Comparison of ENCODE assay signal across 2 cellular contexts in genomic region chr17:64538508-64539120, GRCh38.
TF ChIP-seq lines count a peak whose summit lies in the region.

No MANE protein-coding gene starts in this region.

TF ChIP-seq in SK-N-SH, 30 proteins besides CTCF, POLR2A, EP300 and RAD21:
- TF ChIP-seq ELF1 (IDR thresholded peaks at IDR 0.05) (no peak), POLR2AphosphoS5 (IDR thresholded peaks at IDR 0.05; ENCODE audit: low read depth, low read length) (0 out of 2 replicates have a peak, but pooled peaks have one; percentile 13)
TF ChIP-seq in SK-N-SH: peak in this region for 1.

TF ChIP-seq in SK-N-SH treated with all-trans-retinoic acid at 6 μM for 48 hours, 23 proteins besides CTCF, POLR2A, EP300 and RAD21:
- TF ChIP-seq CSDC2 (CRISPR knock-in tag; IDR thresholded peaks at IDR 0.05) (no peak), RARB (CRISPR knock-in tag; IDR thresholded peaks at IDR 0.05) (no peak), OSR1 (CRISPR knock-in tag; IDR thresholded peaks at IDR 0.05) (no peak), BACH2 (CRISPR knock-in tag; IDR thresholded peaks at IDR 0.05; ENCODE audit: borderline replicate concordance) (no peak), ZC3H10 (CRISPR knock-in tag; IDR thresholded peaks at IDR 0.05) (no peak), ARNTL (CRISPR knock-in tag; IDR thresholded peaks at IDR 0.05; ENCODE audit: borderline replicate concordance, low read depth) (no peak), TCF4 (CRISPR knock-in tag; IDR thresholded peaks at IDR 0.05; ENCODE audit: borderline replicate concordance) (no peak), TOX (CRISPR knock-in tag; IDR thresholded peaks at IDR 0.05; ENCODE audit: borderline replicate concordance) (no peak), SNAI2 (CRISPR knock-in tag; IDR thresholded peaks at IDR 0.05) (no peak), ESRRG (CRISPR knock-in tag; IDR thresholded peaks at IDR 0.05) (no peak), ZNF70 (CRISPR knock-in tag; IDR thresholded peaks at IDR 0.05) (no peak), ZNF8 (CRISPR knock-in tag; IDR thresholded peaks at IDR 0.05) (no peak)
- TF ChIP-seq, protein P1, sequence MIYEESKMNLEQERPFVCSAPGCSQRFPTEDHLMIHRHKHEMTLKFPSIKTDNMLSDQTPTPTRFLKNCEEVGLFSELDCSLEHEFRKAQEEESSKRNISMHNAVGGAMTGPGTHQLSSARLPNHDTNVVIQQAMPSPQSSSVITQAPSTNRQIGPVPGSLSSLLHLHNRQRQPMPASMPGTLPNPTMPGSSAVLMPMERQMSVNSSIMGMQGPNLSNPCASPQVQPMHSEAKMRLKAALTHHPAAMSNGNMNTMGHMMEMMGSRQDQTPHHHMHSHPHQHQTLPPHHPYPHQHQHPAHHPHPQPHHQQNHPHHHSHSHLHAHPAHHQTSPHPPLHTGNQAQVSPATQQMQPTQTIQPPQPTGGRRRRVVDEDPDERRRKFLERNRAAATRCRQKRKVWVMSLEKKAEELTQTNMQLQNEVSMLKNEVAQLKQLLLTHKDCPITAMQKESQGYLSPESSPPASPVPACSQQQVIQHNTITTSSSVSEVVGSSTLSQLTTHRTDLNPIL (CRISPR knock-in tag; IDR thresholded peaks at IDR 0.05; ENCODE audit: low read depth): no peak
- TF ChIP-seq, protein P2, sequence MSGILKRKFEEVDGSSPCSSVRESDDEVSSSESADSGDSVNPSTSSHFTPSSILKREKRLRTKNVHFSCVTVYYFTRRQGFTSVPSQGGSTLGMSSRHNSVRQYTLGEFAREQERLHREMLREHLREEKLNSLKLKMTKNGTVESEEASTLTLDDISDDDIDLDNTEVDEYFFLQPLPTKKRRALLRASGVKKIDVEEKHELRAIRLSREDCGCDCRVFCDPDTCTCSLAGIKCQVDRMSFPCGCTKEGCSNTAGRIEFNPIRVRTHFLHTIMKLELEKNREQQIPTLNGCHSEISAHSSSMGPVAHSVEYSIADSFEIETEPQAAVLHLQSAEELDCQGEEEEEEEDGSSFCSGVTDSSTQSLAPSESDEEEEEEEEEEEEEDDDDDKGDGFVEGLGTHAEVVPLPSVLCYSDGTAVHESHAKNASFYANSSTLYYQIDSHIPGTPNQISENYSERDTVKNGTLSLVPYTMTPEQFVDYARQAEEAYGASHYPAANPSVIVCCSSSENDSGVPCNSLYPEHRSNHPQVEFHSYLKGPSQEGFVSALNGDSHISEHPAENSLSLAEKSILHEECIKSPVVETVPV (CRISPR knock-in tag; IDR thresholded peaks at IDR 0.05): no peak
- TF ChIP-seq, protein P3, sequence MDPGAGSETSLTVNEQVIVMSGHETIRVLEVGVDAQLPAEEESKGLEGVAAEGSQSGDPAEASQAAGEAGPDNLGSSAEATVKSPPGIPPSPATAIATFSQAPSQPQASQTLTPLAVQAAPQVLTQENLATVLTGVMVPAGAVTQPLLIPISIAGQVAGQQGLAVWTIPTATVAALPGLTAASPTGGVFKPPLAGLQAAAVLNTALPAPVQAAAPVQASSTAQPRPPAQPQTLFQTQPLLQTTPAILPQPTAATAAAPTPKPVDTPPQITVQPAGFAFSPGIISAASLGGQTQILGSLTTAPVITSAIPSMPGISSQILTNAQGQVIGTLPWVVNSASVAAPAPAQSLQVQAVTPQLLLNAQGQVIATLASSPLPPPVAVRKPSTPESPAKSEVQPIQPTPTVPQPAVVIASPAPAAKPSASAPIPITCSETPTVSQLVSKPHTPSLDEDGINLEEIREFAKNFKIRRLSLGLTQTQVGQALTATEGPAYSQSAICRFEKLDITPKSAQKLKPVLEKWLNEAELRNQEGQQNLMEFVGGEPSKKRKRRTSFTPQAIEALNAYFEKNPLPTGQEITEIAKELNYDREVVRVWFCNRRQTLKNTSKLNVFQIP (CRISPR knock-in tag; IDR thresholded peaks at IDR 0.05; ENCODE audit: borderline replicate concordance, low read depth): no peak
- TF ChIP-seq, protein P4, sequence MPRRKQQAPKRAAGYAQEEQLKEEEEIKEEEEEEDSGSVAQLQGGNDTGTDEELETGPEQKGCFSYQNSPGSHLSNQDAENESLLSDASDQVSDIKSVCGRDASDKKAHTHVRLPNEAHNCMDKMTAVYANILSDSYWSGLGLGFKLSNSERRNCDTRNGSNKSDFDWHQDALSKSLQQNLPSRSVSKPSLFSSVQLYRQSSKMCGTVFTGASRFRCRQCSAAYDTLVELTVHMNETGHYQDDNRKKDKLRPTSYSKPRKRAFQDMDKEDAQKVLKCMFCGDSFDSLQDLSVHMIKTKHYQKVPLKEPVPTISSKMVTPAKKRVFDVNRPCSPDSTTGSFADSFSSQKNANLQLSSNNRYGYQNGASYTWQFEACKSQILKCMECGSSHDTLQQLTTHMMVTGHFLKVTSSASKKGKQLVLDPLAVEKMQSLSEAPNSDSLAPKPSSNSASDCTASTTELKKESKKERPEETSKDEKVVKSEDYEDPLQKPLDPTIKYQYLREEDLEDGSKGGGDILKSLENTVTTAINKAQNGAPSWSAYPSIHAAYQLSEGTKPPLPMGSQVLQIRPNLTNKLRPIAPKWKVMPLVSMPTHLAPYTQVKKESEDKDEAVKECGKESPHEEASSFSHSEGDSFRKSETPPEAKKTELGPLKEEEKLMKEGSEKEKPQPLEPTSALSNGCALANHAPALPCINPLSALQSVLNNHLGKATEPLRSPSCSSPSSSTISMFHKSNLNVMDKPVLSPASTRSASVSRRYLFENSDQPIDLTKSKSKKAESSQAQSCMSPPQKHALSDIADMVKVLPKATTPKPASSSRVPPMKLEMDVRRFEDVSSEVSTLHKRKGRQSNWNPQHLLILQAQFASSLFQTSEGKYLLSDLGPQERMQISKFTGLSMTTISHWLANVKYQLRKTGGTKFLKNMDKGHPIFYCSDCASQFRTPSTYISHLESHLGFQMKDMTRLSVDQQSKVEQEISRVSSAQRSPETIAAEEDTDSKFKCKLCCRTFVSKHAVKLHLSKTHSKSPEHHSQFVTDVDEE (CRISPR knock-in tag; IDR thresholded peaks at IDR 0.05): no peak
